11 cellular contexts compared by ENCODE assay signal in genomic region chr3:29170894-29171582, GRCh38.
A peak's percentile ranks its signal among the peaks of the same experiment; 100 is the strongest.
DNase-seq lines count a peak whose midpoint lies in the region; ATAC-seq, FAIRE-seq and TF ChIP-seq lines count a peak whose summit lies in the region.
"Had no signal": no experiment of that assay in that cellular context is flagged by ENCODE, and none has a peak within 500 bp of the region (broad histone marks: within the 10 kb centered on the region; RNA-seq: fewer than 3 reads in every experiment).

No MANE protein-coding gene starts in this region.

- no peak overlapping the region for H3K56ac ChIP-seq in H1 (replicated peaks; ENCODE audit: insufficient read length, low read depth, low read length)

- H3K4me2 ChIP-seq in H1 (ENCODE audit: insufficient read depth in 1 of 2, low read depth in 2 of 2, low read length in 2 of 2) = no peak overlapping the region

- H3K9me3 ChIP-seq in CD8-positive, alpha-beta memory T cell (ENCODE audit: low read length) = no peaks in the 10 kb centered on the region
- H3K9me3 ChIP-seq in H1 (ENCODE audit: insufficient read depth in 2 of 2, low read depth in 1 of 2, low read length in 1 of 2) = no peaks in the 10 kb centered on the region
- no peaks in the 10 kb centered on the region for H3K9me3 ChIP-seq in neutrophil
- H3K9me3 ChIP-seq: tibial artery had no signal

- TF ChIP-seq CTCF in H1 (IDR thresholded peaks at IDR 0.05; ENCODE audit: control extremely low read depth in 1 of 3, insufficient read depth in 1 of 3, low read depth in 1 of 3, low read length in 3 of 3) (no peak), neutrophil (IDR thresholded peaks at IDR 0.05) (no peak)

- no peak overlapping the region for H3K23ac ChIP-seq in H1 (ENCODE audit: insufficient read length)

- H3K27me3 ChIP-seq in CD8-positive, alpha-beta memory T cell (ENCODE audit: insufficient read depth, low read length, poor library complexity, severe bottlenecking) = no peaks in the 10 kb centered on the region
- H3K27me3 ChIP-seq in H1 (replicated peaks in 1 of 4; ENCODE audit: control insufficient read depth in 3 of 4, extremely low read depth in 1 of 4, insufficient read depth in 3 of 4, low read length in 3 of 4) (no peaks in the 10 kb centered on the region), neutrophil (no peaks in the 10 kb centered on the region)
- H3K27me3 ChIP-seq: tibial artery had no signal

- peaks cover 0 to 6% (median 0%) of the 10 kb centered on the region in 5 donors for H3K9me3 Mint-ChIP-seq in CD8-positive, alpha-beta memory T cell

- H2BK12ac ChIP-seq in H1 (ENCODE audit: low read depth, low read length) = peak overlapping the region; percentile 31; the same call in 1 of the 2 replicates

- peaks cover 9% of the 10 kb centered on the region for H3K4me1 ChIP-seq in CD8-positive, alpha-beta memory T cell (ENCODE audit: insufficient read depth, low read length)
- H3K4me1 ChIP-seq in H1 (replicated peaks in 1 of 4; ENCODE audit: control insufficient read depth in 3 of 4, insufficient read depth in 4 of 4, low read length in 3 of 4) (peaks cover 0 to 3% (median 0%) of the 10 kb centered on the region in 4 experiments; a peak in 2 of 7 replicates), neutrophil (ENCODE audit: control insufficient read depth in 1 of 2, insufficient read depth in 1 of 2, low read depth in 1 of 2, low read length in 1 of 2) (peaks cover 3 to 31% of the 10 kb centered on the region in 2 experiments)
- H3K4me1 ChIP-seq: tibial artery had no signal

- H3K36me3 Mint-ChIP-seq in CD8-positive, alpha-beta memory T cell = no peaks in the 10 kb centered on the region

- H3K4me3 ChIP-seq in CD8-positive, alpha-beta memory T cell (ENCODE audit: low read length) = no peak overlapping the region
- H3K4me3 ChIP-seq in H1 (ENCODE audit: extremely low read depth in 1 of 4, insufficient read depth in 2 of 4, low read depth in 3 of 4, low read length in 4 of 4) (no peak overlapping the region), neutrophil (ENCODE audit: low read depth in 1 of 2, low read length in 1 of 2) (peak overlapping the region in 1 of 2 experiments; percentile 3)
- H3K4me3 ChIP-seq: tibial artery had no signal

- H3K79me1 ChIP-seq in H1 (ENCODE audit: low read depth, low read length) = no peaks in the 10 kb centered on the region

- H2BK15ac ChIP-seq in H1 (ENCODE audit: low read length) = no peak overlapping the region

- H3K79me2 ChIP-seq in H1 (ENCODE audit: control insufficient read depth in 1 of 2, insufficient read depth in 2 of 2, low read length in 2 of 2) = no peaks in the 10 kb centered on the region

- no peak overlapping the region for H3K4ac ChIP-seq in H1 (replicated peaks; ENCODE audit: insufficient read length, low read depth, low read length)

- H4K5ac ChIP-seq in H1 (ENCODE audit: insufficient read length, low read depth, low read length) = no peak overlapping the region

- DNase-seq in CD8-positive, alpha-beta memory T cell = no peak
- peak; percentile 91 for DNase-seq in NCI-H226
- no peak for DNase-seq in H1 (ENCODE audit: low read depth in 1 of 2, low spot score in 2 of 2)
- no peak for DNase-seq in H4 (ENCODE audit: low spot score)
- no peak for DNase-seq in HK-2 (ENCODE audit: unreplicated experiment)
- no peak for DNase-seq in DMS53 treated with DMSO at 0.1 percent for 48 hours (lab: John Stamatoyannopoulos, UW; ENCODE audit: unreplicated experiment)
- DNase-seq: NCI-H526, tibial artery had no signal

- H3K4me3 Mint-ChIP-seq in CD8-positive, alpha-beta memory T cell = peak overlapping the region in 1 of 7 donors; percentile 3

- H3K27me3 Mint-ChIP-seq in CD8-positive, alpha-beta memory T cell = no peaks in the 10 kb centered on the region

- no peak overlapping the region for H3K9ac ChIP-seq in H1 (replicated peaks in 1 of 4; ENCODE audit: extremely low read depth in 1 of 4, low read depth in 3 of 4, low read length in 3 of 4)

- H2BK120ac ChIP-seq in H1 (replicated peaks; ENCODE audit: low read depth, low read length) = no peak overlapping the region

- POLR2A ChIA-PET in CD8-positive, alpha-beta memory T cell (lab: Charles Lee) = no interaction called here
- POLR2A ChIA-PET in H1 (lab: Charles Lee; ENCODE audit: partially characterized antibody) = no interaction called here

- H2AK5ac ChIP-seq in H1 (ENCODE audit: low read depth, low read length) = no peak overlapping the region

- no peak overlapping the region for H4K8ac ChIP-seq in H1 (ENCODE audit: extremely low read depth, insufficient read depth, low read length)

- no peak for TF ChIP-seq EP300 in H1 (IDR thresholded peaks at IDR 0.05; ENCODE audit: borderline replicate concordance in 1 of 2, low read depth in 2 of 2, low read length in 2 of 2)

- peak overlapping the region in 6 of 8 donors; percentile 7 to 89 (median 30) for H3K27ac Mint-ChIP-seq in CD8-positive, alpha-beta memory T cell

- CTCF ChIA-PET in CD8-positive, alpha-beta memory T cell (lab: Charles Lee) = no interaction called here
- CTCF ChIA-PET in H1 (lab: Charles Lee; ENCODE audit: partially characterized antibody) = interaction anchor here (0.5 to 0.9 kb wide), 2 partner anchors 16 to 316 kb away, joined by 3 read pairs; no protein-coding TSS in a partner anchor

- WGBS in H1 (ENCODE audit: extremely low coverage in 1 of 2, insufficient coverage in 1 of 2, insufficient read length in 1 of 2, insufficient replicate concordance in 2 of 2, low coverage in 1 of 2, low lambda C conversion rate in 2 of 2, missing lambda C conversion rate in 1 of 2), 2 experiments = 89% methylated on average over 2 of the region's 2 CpGs; no CpG with 5 or more reads in 1 of the 2 experiments

- H3K14ac ChIP-seq in H1 (ENCODE audit: insufficient read length) = no peak overlapping the region

- H3K36me3 ChIP-seq in CD8-positive, alpha-beta memory T cell (ENCODE audit: insufficient read depth, low read length) = no peaks in the 10 kb centered on the region
- H3K36me3 ChIP-seq in H1 (ENCODE audit: control insufficient read depth in 2 of 4, insufficient read depth in 4 of 4, low read length in 3 of 4) (no peaks in the 10 kb centered on the region), neutrophil (no peaks in the 10 kb centered on the region)
- H3K36me3 ChIP-seq: tibial artery had no signal

- H3K23me2 ChIP-seq in H1 (ENCODE audit: low read depth, low read length) = no peaks in the 10 kb centered on the region

- H4K20me1 ChIP-seq in H1 (replicated peaks in 1 of 2; ENCODE audit: control insufficient read depth in 1 of 2, insufficient read depth in 2 of 2, low read length in 2 of 2) = no peaks in the 10 kb centered on the region

- H4K91ac ChIP-seq in H1 (replicated peaks; ENCODE audit: insufficient read length, low read length) = no peak overlapping the region

- no peak for ATAC-seq in HG03439 (IDR thresholded peaks at IDR 0.05; ENCODE audit: unreplicated experiment)

- TF ChIP-seq RAD21 in H1 (IDR thresholded peaks at IDR 0.05 in 1 of 2, conservative IDR thresholded peaks at IDR 0.05 in 1 of 2; ENCODE audit: low read depth in 2 of 2, low read length in 2 of 2) = no peak

- H3K18ac ChIP-seq in H1 (ENCODE audit: extremely low read depth, low read length) = no peak overlapping the region

- TF ChIP-seq POLR2A in H1 (IDR thresholded peaks at IDR 0.05; ENCODE audit: control extremely low read depth in 1 of 2, low read depth in 2 of 2, low read length in 2 of 2) = no peak

- H2BK20ac ChIP-seq in H1 (ENCODE audit: low read length) = no peak overlapping the region

- H2BK5ac ChIP-seq in H1 (ENCODE audit: low read depth, low read length) = no peak overlapping the region

- H2AFZ ChIP-seq in H1 (ENCODE audit: low read length) = no peak overlapping the region

- peaks cover 5 to 18% (median 16%) of the 10 kb centered on the region in 3 donors for H3K4me1 Mint-ChIP-seq in CD8-positive, alpha-beta memory T cell

- FAIRE-seq in H1 (lab: Jason Lieb, UNC) = no peak
- FAIRE-seq: colon had no signal

- no peak overlapping the region for H3K27ac ChIP-seq in CD8-positive, alpha-beta memory T cell (ENCODE audit: low read depth, low read length)
- H3K27ac ChIP-seq in H1 (ENCODE audit: low read depth, low read length) (no peak overlapping the region), neutrophil (peak overlapping the region; percentile 46)
- H3K27ac ChIP-seq: tibial artery had no signal

TF ChIP-seq in H1, 55 proteins besides CTCF, POLR2A, EP300 and RAD21 (continues in another document):
- TF ChIP-seq ATF2 (IDR thresholded peaks at IDR 0.05; ENCODE audit: low read length) (no peak), POU5F1 (IDR thresholded peaks at IDR 0.05; ENCODE audit: low read depth, low read length) (no peak), SP1 (IDR thresholded peaks at IDR 0.05; ENCODE audit: low read depth, low read length) (no peak), MAX (IDR thresholded peaks at IDR 0.05) (no peak), KDM1A (IDR thresholded peaks at IDR 0.05; ENCODE audit: borderline replicate concordance, low read length) (no peak), CBX5 (IDR thresholded peaks at IDR 0.05; ENCODE audit: low read depth, low read length) (no peak), TBP (IDR thresholded peaks at IDR 0.05; ENCODE audit: low read depth, low read length) (no peak), HDAC6 (IDR thresholded peaks at IDR 0.05; ENCODE audit: low read depth, low read length) (no peak), BCL11A (IDR thresholded peaks at IDR 0.05; ENCODE audit: low read depth in 2 of 2, low read length in 2 of 2) (no peak), BRCA1 (IDR thresholded peaks at IDR 0.05; ENCODE audit: low read depth, low read length) (no peak), JUND (IDR thresholded peaks at IDR 0.05; ENCODE audit: low read length) (no peak), FOSL1 (IDR thresholded peaks at IDR 0.05; ENCODE audit: insufficient read depth, low read depth, low read length) (no peak), SIN3A (conservative IDR thresholded peaks at IDR 0.05 in 1 of 2, IDR thresholded peaks at IDR 0.05 in 1 of 2; ENCODE audit: low read depth in 1 of 2, low read length in 2 of 2) (no peak), TAF1 (IDR thresholded peaks at IDR 0.05; ENCODE audit: low read depth, low read length) (no peak), POLR2AphosphoS5 (IDR thresholded peaks at IDR 0.05; ENCODE audit: low read depth, low read length) (no peak)
